ENCODE assay signal across 25 cellular contexts in the genomic region with DNA sequence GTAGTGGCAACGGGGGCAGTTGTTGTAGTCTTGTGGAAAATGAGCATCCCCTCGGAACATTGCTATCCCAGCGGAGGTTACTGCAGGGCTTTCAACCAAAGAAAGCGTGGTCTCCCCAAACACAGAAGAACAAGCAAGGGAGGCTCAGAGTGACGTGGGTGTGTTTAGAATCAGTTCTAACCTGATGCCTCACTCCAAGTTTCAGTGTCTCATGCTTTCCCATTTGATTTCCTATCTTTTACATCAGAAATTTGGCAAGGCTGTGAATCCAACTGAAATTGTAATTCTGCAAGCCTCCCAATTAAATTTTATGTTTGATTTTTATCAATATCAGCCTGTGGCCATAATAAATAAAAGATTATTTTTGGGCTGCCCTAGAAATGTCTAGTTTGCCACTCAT.
A peak's percentile ranks its signal among the peaks of the same experiment; 100 is the strongest.
DNase-seq lines count a peak whose midpoint lies in the region; ATAC-seq, FAIRE-seq and TF ChIP-seq lines count a peak whose summit lies in the region.
"Had no signal": no experiment of that assay in that cellular context is flagged by ENCODE, and none has a peak within 500 bp of the region (broad histone marks: within the 10 kb centered on the region; RNA-seq: fewer than 3 reads in every experiment).

No MANE protein-coding gene starts in this region.

- H3K4me1 ChIP-seq in BLaER1 = peaks cover 66% of the 10 kb centered on the region
- H3K4me1 ChIP-seq: A549 had no signal

- peaks cover 6% of the 10 kb centered on the region; the same call in 1 of the 2 replicates for H3F3A ChIP-seq in SU-DHL-6 (ENCODE audit: insufficient read depth)

- ATAC-seq in HG03571 (IDR thresholded peaks at IDR 0.05; ENCODE audit: unreplicated experiment) = no peak
- no peak for ATAC-seq in GM18870 (IDR thresholded peaks at IDR 0.05; ENCODE audit: unreplicated experiment)
- ATAC-seq in GM21423 (IDR thresholded peaks at IDR 0.05; ENCODE audit: unreplicated experiment) = no peak
- ATAC-seq: A549; CD8-positive, alpha-beta T cell; GM23338 had no signal

- H3K4me3 ChIP-seq in BLaER1 (no peak overlapping the region), SU-DHL-6 (ENCODE audit: insufficient read depth, low read length, poor library complexity, severe bottlenecking) (no peak overlapping the region)
- H3K4me3 ChIP-seq: A549, GM23338, SJCRH30 had no signal

- no peak overlapping the region for H2AFZ ChIP-seq in SU-DHL-6 (ENCODE audit: low read depth, low read length, severe bottlenecking)
- H2AFZ ChIP-seq: GM23338 had no signal

- no peak for DNase-seq in GM19239 (ENCODE audit: insufficient read length, low spot score)
- peak; percentile 62 for DNase-seq in fibroblast of peridontal ligament (ENCODE audit: extremely low read depth)
- DNase-seq in activated gamma-delta T cell (lab: John Stamatoyannopoulos, UW) = no peak
- DNase-seq: C1 segment of cervical spinal cord; CD8-positive, alpha-beta T cell; DMS153; GDM1; HCEC 1CT; MM.1S; NCI-H1048; NCI-H1417 treated with DMSO at 0.1 percent for 48 hours; NCI-H187 treated with DMSO at 0.1 percent for 48 hours; NCI-H2227 treated with DMSO at 0.1 percent for 48 hours; NCI-H510A; OCI-M1; SJCRH30 had no signal

- no peaks in the 10 kb centered on the region for H3K27me3 ChIP-seq in BLaER1
- no peaks in the 10 kb centered on the region for H3K27me3 ChIP-seq in SU-DHL-6 (ENCODE audit: low read length)
- H3K27me3 ChIP-seq: SJCRH30 had no signal

- TF ChIP-seq CTCF in SU-DHL-6 (IDR thresholded peaks at IDR 0.05; ENCODE audit: insufficient read depth, low read length, poor library complexity, severe bottlenecking) = no peak

- peak overlapping the region; percentile 57; the same call in 1 of the 2 replicates for H3K9ac ChIP-seq in BLaER1
- H3K9ac ChIP-seq in SU-DHL-6 (ENCODE audit: low read length) = no peak overlapping the region

- FAIRE-seq in GM19239 (lab: Jason Lieb, UNC) = peak; percentile 72
- FAIRE-seq: A549, HTR-8/SVneo, RCC 7860 had no signal

- H3K4me2 ChIP-seq in BLaER1 (peak overlapping the region; percentile 70), SU-DHL-6 (ENCODE audit: low read depth, low read length, poor library complexity, severe bottlenecking) (no peak overlapping the region)
- H3K4me2 ChIP-seq: A549, GM23338 had no signal

- H3K36me3 ChIP-seq in BLaER1 (no peaks in the 10 kb centered on the region), SU-DHL-6 (ENCODE audit: low read length) (no peaks in the 10 kb centered on the region)
- H3K36me3 ChIP-seq: SJCRH30 had no signal

- H3K9me2 ChIP-seq in SU-DHL-6 (replicated peaks; ENCODE audit: insufficient read depth, low read length) = no peaks in the 10 kb centered on the region

- no peaks in the 10 kb centered on the region for H3K79me2 ChIP-seq in SU-DHL-6 (ENCODE audit: insufficient read depth, low read length)

- H4K20me1 ChIP-seq in BLaER1 = no peaks in the 10 kb centered on the region
- no peaks in the 10 kb centered on the region for H4K20me1 ChIP-seq in SU-DHL-6 (ENCODE audit: low read depth, low read length)

- H3K27ac ChIP-seq in BLaER1 (peak overlapping the region; percentile 87), SU-DHL-6 (ENCODE audit: low read depth, low read length) (peak overlapping the region; percentile 64; the same call in 1 of the 2 replicates)
- H3K27ac ChIP-seq: A549, SJCRH30 had no signal

- peaks cover 35% of the 10 kb centered on the region for H3K9me3 ChIP-seq in BLaER1
- H3K9me3 ChIP-seq in SU-DHL-6 (ENCODE audit: insufficient read depth, low read length) = no peaks in the 10 kb centered on the region
- H3K9me3 ChIP-seq: A549, SJCRH30 had no signal
